ENCODE assay signal across 26 cellular contexts in the genomic region with DNA sequence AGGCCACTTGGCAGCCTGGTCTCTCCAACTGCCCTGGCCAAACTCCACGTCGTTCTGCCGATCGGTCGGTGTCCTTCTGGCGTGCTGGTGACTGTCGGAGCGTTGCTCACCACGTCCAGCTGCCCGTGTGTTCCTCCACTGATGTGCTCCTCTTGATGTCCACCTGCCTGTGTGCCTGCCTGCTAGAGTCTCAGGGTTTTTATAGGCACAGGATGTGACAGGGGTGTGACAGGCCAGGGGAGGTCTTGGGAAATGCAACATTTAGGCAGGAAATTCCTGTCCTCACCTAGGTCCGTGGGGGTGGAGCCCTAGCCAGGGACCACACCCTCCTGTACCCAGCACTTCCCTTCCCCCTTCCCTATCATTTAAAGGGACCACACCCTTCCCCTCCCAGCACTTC. TPM values are rescaled to one million over a fixed set of nuclear protein-coding genes. Genes with fewer than 3 reads are reported as not detected.
DNase-seq lines count a peak whose midpoint lies in the region; ATAC-seq and TF ChIP-seq lines count a peak whose summit lies in the region.
"Had no signal": no experiment of that assay in that cellular context is flagged by ENCODE, and none has a peak within 500 bp of the region (broad histone marks: within the 10 kb centered on the region; RNA-seq: fewer than 3 reads in every experiment).

No MANE protein-coding gene starts in this region.

- POLR2A ChIA-PET in WTC11 (lab: Charles Lee), result no interaction called here

- H3K27ac Mint-ChIP-seq in WTC11 (0 out of 2 replicates have a peak overlapping the region, but pooled peaks have one; percentile 21), natural killer cell (no peak overlapping the region)
- H3K27ac Mint-ChIP-seq: activated naive CD8-positive, alpha-beta T cell treated with anti-CD3 and anti-CD28 coated beads, Interleukin-2, amount 50 U/mL, for 24 hours; CD8-positive, alpha-beta memory T cell; endodermal cell; H9; neural progenitor cell; stimulated activated naive CD8-positive, alpha-beta T cell treated with anti-CD3 and anti-CD28 coated beads, Interleukin-15, amount 100 ng/mL, for 72 hours had no signal

- no peak for TF ChIP-seq CTCF in right atrium auricular region (IDR thresholded peaks at IDR 0.05)
- TF ChIP-seq CTCF in WTC11 (IDR thresholded peaks at IDR 0.05), result no peak
- TF ChIP-seq CTCF in natural killer cell (IDR thresholded peaks at IDR 0.05), result no peak
- TF ChIP-seq CTCF in esophagus squamous epithelium (IDR thresholded peaks at IDR 0.05), result no peak

- H3K36me3 Mint-ChIP-seq in WTC11 (no peaks in the 10 kb centered on the region), natural killer cell (no peaks in the 10 kb centered on the region)
- H3K36me3 Mint-ChIP-seq: neural progenitor cell had no signal

- H3K27me3 ChIP-seq in right atrium auricular region, result no peaks in the 10 kb centered on the region
- peaks cover 0 to 62% (median 0%) of the 10 kb centered on the region in 4 donors for H3K27me3 ChIP-seq in esophagus squamous epithelium

- TF ChIP-seq POLR2A in esophagus squamous epithelium (IDR thresholded peaks at IDR 0.05), result peak in 1 of 4 donors; percentile 18

- H3K4me1 Mint-ChIP-seq in WTC11, result peaks cover 21% of the 10 kb centered on the region
- peaks cover 7 to 15% of the 10 kb centered on the region in 2 donors for H3K4me1 Mint-ChIP-seq in natural killer cell

- H3K4me3 ChIP-seq in right atrium auricular region (no peak overlapping the region), esophagus squamous epithelium (no peak overlapping the region)
- H3K4me3 ChIP-seq: cardiac muscle cell, neural progenitor cell, pancreas had no signal

- 50 to 66% methylated on average over 7 to 11 of the region's 11 CpGs for WGBS in esophagus squamous epithelium, 2 donors

- intact Hi-C loops in left ventricle myocardium superior (cut with micrococcal nuclease) (no loop called here), natural killer cell (cut with micrococcal nuclease) (no loop called here), esophagus squamous epithelium (cut with DNase I) (no loop called here)

- peaks cover 5% of the 10 kb centered on the region; the same call in 1 of the 2 replicates for H3K9me3 Mint-ChIP-seq in WTC11
- H3K9me3 Mint-ChIP-seq in natural killer cell, result no peaks in the 10 kb centered on the region
- H3K9me3 Mint-ChIP-seq: activated naive CD8-positive, alpha-beta T cell treated with anti-CD3 and anti-CD28 coated beads, Interleukin-2, amount 50 U/mL, for 24 hours had no signal

- DNase-seq in left ventricle myocardium superior (no peak), right atrium auricular region (ENCODE audit: low spot score) (no peak), WTC11 (ENCODE audit: low spot score) (no peak), mesenteric fat pad (ENCODE audit: low spot score) (peak; percentile 75), natural killer cell (no peak), dermis blood vessel endothelial cell (no peak), esophagus squamous epithelium (lab: John Stamatoyannopoulos, UW) (no peak)
- DNase-seq: activated CD4-positive, alpha-beta T cell treated with anti-CD3 and anti-CD28 coated beads for 48 hours; activated gamma-delta T cell; activated naive CD8-positive, alpha-beta T cell treated with anti-CD3 and anti-CD28 coated beads, Interleukin-2, amount 50 U/mL, for 24 hours; CD8-positive, alpha-beta memory T cell; DMS 273 treated with DMSO at 0.1 percent for 48 hours; endodermal cell; H9; KBM-7; NCI-H1105; NCI-H187 treated with DMSO at 0.1 percent for 48 hours; NCI-H524; pancreas; SHP77; stimulated activated CD4-positive, alpha-beta T cell treated with anti-CD3 and anti-CD28 coated beads, Interleukin-12 subunit alpha, Interleukin-12 subunit beta, amount 100 ng/mL, for 4 hours; stimulated activated CD4-positive, alpha-beta T cell treated with anti-CD3 and anti-CD28 coated beads, Interleukin-2, amount 100 ng/mL, for 48 hours; stimulated activated naive CD8-positive, alpha-beta T cell treated with anti-CD3 and anti-CD28 coated beads, Interleukin-15, amount 100 ng/mL, for 72 hours had no signal

- H3K4me1 ChIP-seq in right atrium auricular region (no peaks in the 10 kb centered on the region), esophagus squamous epithelium (peaks cover under 1 to 8% (median 5%) of the 10 kb centered on the region in 3 donors)
- H3K4me1 ChIP-seq: pancreas had no signal

- H3K27ac ChIP-seq in right atrium auricular region (no peak overlapping the region), esophagus squamous epithelium (no peak overlapping the region)
- H3K27ac ChIP-seq: cardiac muscle cell, neural progenitor cell, pancreas, VCaP had no signal

- H3K4me3 Mint-ChIP-seq in WTC11 (no peak overlapping the region), natural killer cell (no peak overlapping the region)
- H3K4me3 Mint-ChIP-seq: activated naive CD8-positive, alpha-beta T cell treated with anti-CD3 and anti-CD28 coated beads, Interleukin-2, amount 50 U/mL, for 24 hours; endodermal cell; H9; neural progenitor cell; stimulated activated naive CD8-positive, alpha-beta T cell treated with anti-CD3 and anti-CD28 coated beads, Interleukin-15, amount 100 ng/mL, for 72 hours had no signal

- CTCF ChIA-PET in WTC11 (lab: Charles Lee), result no interaction called here

- ATAC-seq in left ventricle myocardium superior (peak; percentile 23), WTC11 (no peak), natural killer cell (no peak)
- ATAC-seq: activated naive CD8-positive, alpha-beta T cell treated with anti-CD3 and anti-CD28 coated beads, Interleukin-2, amount 50 U/mL, for 24 hours; pancreas; stimulated activated naive CD8-positive, alpha-beta T cell treated with anti-CD3 and anti-CD28 coated beads, Interleukin-15, amount 100 ng/mL, for 72 hours had no signal

- H3K36me3 ChIP-seq in right atrium auricular region (no peaks in the 10 kb centered on the region), esophagus squamous epithelium (no peaks in the 10 kb centered on the region)
- H3K36me3 ChIP-seq: cardiac muscle cell, neural progenitor cell, pancreas had no signal

- peaks cover 0 to 12% of the 10 kb centered on the region in 2 donors for H3K9me3 ChIP-seq in right atrium auricular region
- H3K9me3 ChIP-seq in esophagus squamous epithelium, result no peaks in the 10 kb centered on the region
- H3K9me3 ChIP-seq: pancreas had no signal

- H3K27me3 Mint-ChIP-seq in WTC11 (ENCODE audit: low read depth) (peaks cover 5% of the 10 kb centered on the region), natural killer cell (ENCODE audit: low read depth in 2 of 2) (peaks cover 26 to 39% of the 10 kb centered on the region in 2 donors)

TF ChIP-seq in WTC11, 78 proteins besides CTCF, POLR2A, EP300 and RAD21 (continues in another document):
- TF ChIP-seq, protein P1, sequence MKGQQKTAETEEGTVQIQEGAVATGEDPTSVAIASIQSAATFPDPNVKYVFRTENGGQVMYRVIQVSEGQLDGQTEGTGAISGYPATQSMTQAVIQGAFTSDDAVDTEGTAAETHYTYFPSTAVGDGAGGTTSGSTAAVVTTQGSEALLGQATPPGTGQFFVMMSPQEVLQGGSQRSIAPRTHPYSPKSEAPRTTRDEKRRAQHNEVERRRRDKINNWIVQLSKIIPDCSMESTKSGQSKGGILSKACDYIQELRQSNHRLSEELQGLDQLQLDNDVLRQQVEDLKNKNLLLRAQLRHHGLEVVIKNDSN (CRISPR knock-in tag; IDR thresholded peaks at IDR 0.05), result no peak
- TF ChIP-seq, protein P2, sequence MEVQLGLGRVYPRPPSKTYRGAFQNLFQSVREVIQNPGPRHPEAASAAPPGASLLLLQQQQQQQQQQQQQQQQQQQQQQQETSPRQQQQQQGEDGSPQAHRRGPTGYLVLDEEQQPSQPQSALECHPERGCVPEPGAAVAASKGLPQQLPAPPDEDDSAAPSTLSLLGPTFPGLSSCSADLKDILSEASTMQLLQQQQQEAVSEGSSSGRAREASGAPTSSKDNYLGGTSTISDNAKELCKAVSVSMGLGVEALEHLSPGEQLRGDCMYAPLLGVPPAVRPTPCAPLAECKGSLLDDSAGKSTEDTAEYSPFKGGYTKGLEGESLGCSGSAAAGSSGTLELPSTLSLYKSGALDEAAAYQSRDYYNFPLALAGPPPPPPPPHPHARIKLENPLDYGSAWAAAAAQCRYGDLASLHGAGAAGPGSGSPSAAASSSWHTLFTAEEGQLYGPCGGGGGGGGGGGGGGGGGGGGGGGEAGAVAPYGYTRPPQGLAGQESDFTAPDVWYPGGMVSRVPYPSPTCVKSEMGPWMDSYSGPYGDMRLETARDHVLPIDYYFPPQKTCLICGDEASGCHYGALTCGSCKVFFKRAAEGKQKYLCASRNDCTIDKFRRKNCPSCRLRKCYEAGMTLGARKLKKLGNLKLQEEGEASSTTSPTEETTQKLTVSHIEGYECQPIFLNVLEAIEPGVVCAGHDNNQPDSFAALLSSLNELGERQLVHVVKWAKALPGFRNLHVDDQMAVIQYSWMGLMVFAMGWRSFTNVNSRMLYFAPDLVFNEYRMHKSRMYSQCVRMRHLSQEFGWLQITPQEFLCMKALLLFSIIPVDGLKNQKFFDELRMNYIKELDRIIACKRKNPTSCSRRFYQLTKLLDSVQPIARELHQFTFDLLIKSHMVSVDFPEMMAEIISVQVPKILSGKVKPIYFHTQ (CRISPR knock-in tag; IDR thresholded peaks at IDR 0.05), result no peak
- TF ChIP-seq, protein P3, sequence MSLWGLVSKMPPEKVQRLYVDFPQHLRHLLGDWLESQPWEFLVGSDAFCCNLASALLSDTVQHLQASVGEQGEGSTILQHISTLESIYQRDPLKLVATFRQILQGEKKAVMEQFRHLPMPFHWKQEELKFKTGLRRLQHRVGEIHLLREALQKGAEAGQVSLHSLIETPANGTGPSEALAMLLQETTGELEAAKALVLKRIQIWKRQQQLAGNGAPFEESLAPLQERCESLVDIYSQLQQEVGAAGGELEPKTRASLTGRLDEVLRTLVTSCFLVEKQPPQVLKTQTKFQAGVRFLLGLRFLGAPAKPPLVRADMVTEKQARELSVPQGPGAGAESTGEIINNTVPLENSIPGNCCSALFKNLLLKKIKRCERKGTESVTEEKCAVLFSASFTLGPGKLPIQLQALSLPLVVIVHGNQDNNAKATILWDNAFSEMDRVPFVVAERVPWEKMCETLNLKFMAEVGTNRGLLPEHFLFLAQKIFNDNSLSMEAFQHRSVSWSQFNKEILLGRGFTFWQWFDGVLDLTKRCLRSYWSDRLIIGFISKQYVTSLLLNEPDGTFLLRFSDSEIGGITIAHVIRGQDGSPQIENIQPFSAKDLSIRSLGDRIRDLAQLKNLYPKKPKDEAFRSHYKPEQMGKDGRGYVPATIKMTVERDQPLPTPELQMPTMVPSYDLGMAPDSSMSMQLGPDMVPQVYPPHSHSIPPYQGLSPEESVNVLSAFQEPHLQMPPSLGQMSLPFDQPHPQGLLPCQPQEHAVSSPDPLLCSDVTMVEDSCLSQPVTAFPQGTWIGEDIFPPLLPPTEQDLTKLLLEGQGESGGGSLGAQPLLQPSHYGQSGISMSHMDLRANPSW (CRISPR knock-in tag; conservative IDR thresholded peaks at IDR 0.05; ENCODE audit: low read depth), result no peak
- no peak for TF ChIP-seq GRHL2 (CRISPR knock-in tag; IDR thresholded peaks at IDR 0.05; ENCODE audit: insufficient replicate concordance, severe bottlenecking)

RNA-seq across cellular contexts. Expression of a gene that starts 25.2 kb away (rescaled TPM):
- total RNA-seq in left ventricle myocardium superior, result 1.5 TPM
- 1 to 10 TPM in 1 of 2 donors, under 1 TPM in 1; 0.35 to 1.5 TPM for total RNA-seq in right atrium auricular region
- total RNA-seq in WTC11 (2021), result 2.9 to 3.4 TPM (median 3.3 TPM) in 3 replicates
- total RNA-seq in mesenteric fat pad, result not detected
- under 1 TPM in 1 of 3 donors, not detected in 2; 0.35 TPM for total RNA-seq in natural killer cell
- total RNA-seq in dermis blood vessel endothelial cell, result 0.19 and 0.85 TPM in 2 replicates
- under 1 TPM; 0.19 to 0.92 (median 0.54) TPM for total RNA-seq in esophagus squamous epithelium
